Comparison of ENCODE assay signal across 11 cellular contexts in the genomic region with DNA sequence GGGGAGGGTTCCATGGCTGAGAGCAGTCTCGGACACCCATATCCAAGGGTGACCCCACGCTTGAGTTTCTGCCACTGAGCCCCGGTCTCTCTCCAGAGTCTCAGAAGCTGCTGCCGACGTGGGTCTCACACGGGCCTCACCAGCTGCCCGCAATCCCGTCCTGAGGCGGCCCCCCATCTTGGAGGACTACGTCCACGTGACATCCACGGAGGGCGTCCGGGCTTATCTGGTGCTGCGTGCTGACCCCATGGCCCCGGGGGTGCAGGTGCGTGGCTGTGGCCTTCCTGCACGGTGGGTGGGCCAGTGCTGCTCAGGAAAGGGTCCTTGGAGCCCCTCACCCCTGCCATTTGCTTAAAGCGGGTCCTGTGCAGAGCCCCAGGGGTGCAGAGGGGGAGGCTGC. TPM values are rescaled to one million over a fixed set of nuclear protein-coding genes. Genes with fewer than 3 reads are reported as not detected.
DNase-seq lines count a peak whose midpoint lies in the region; ATAC-seq and TF ChIP-seq lines count a peak whose summit lies in the region.
"Had no signal": no experiment of that assay in that cellular context is flagged by ENCODE, and none has a peak within 500 bp of the region (broad histone marks: within the 10 kb centered on the region; RNA-seq: fewer than 3 reads in every experiment).

No MANE protein-coding gene starts in this region.

- H3K36me3 ChIP-seq in SK-N-MC (ENCODE audit: insufficient read depth, low read length) (peaks cover 14% of the 10 kb centered on the region; the same call in 1 of the 2 replicates), skeletal muscle tissue (ENCODE audit: control insufficient read depth in 3 of 3, insufficient read depth in 3 of 3, low read length in 3 of 3) (peaks cover 5 to 14% (median 6%) of the 10 kb centered on the region in 3 donors)

- no peak for ATAC-seq in activated CD4-positive, alpha-beta T cell treated with anti-CD3 and anti-CD28 coated beads for 36 hours

- H3K36me3 Mint-ChIP-seq in activated CD4-positive, alpha-beta T cell treated with anti-CD3 and anti-CD28 coated beads for 36 hours (ENCODE audit: low read depth): peaks cover 16% of the 10 kb centered on the region

- no peaks in the 10 kb centered on the region for H3K9me3 Mint-ChIP-seq in activated CD4-positive, alpha-beta T cell treated with anti-CD3 and anti-CD28 coated beads for 36 hours (ENCODE audit: low read depth)

- H3K9ac ChIP-seq in SK-N-MC (ENCODE audit: insufficient read length) (peak overlapping the region; percentile 90), skeletal muscle tissue (ENCODE audit: low read depth in 1 of 3, low read length in 3 of 3) (peak overlapping the region in 2 of 3 donors; percentile 57 to 74)

- DNase-seq in activated CD4-positive, alpha-beta T cell treated with anti-CD3 and anti-CD28 coated beads for 36 hours: no peak
- no peak for DNase-seq in activated CD4-positive, alpha-beta T cell treated with anti-CD3 and anti-CD28 coated beads for 1 hour
- DNase-seq in SK-N-MC (ENCODE audit: low read depth, low spot score) (no peak), fibroblast of mammary gland (ENCODE audit: low read depth) (no peak), NCI-H1105 (lab: John Stamatoyannopoulos, UW) (no peak), iPS-NIHi11 (ENCODE audit: low spot score) (no peak), HCEC 1CT (no peak)
- DNase-seq: ACHN, KBM-7 had no signal

- POLR2A ChIA-PET in activated CD4-positive, alpha-beta T cell treated with anti-CD3 and anti-CD28 coated beads for 36 hours (lab: Charles Lee): no interaction called here

- H3K4me1 ChIP-seq in skeletal muscle tissue (ENCODE audit: control insufficient read depth in 3 of 3, insufficient read depth in 3 of 3, low read length in 3 of 3): peaks cover 11 to 24% (median 15%) of the 10 kb centered on the region in 3 donors

- no peaks in the 10 kb centered on the region for H3K27me3 Mint-ChIP-seq in activated CD4-positive, alpha-beta T cell treated with anti-CD3 and anti-CD28 coated beads for 36 hours

- peaks cover 13% of the 10 kb centered on the region for H3K4me1 Mint-ChIP-seq in activated CD4-positive, alpha-beta T cell treated with anti-CD3 and anti-CD28 coated beads for 36 hours

- H3K4me3 ChIP-seq in SK-N-MC (peak overlapping the region; percentile 94), fibroblast of mammary gland (ENCODE audit: control insufficient read depth, low read depth, low read length) (peak overlapping the region; percentile 71), skeletal muscle tissue (ENCODE audit: low read length in 3 of 3) (peak overlapping the region in 1 of 3 donors; percentile 78)

- no peak overlapping the region for H3K27ac Mint-ChIP-seq in activated CD4-positive, alpha-beta T cell treated with anti-CD3 and anti-CD28 coated beads for 36 hours

- intact Hi-C loops in activated CD4-positive, alpha-beta T cell treated with anti-CD3 and anti-CD28 coated beads for 36 hours (cut with DNase I, micrococcal nuclease): loop anchor here in 1 of 2 experiments (2.0 to 5.0 kb wide), 2 partner anchors 69 to 92 kb away; a partner anchor contains a TSS

- H3K27ac ChIP-seq in SK-N-MC: no peak overlapping the region
- no peak overlapping the region for H3K27ac ChIP-seq in skeletal muscle tissue (ENCODE audit: low read depth, low read length)

- no peak for TF ChIP-seq CTCF in fibroblast of mammary gland (conservative IDR thresholded peaks at IDR 0.05; ENCODE audit: control insufficient read depth, insufficient read depth, low read depth, low read length)

- peaks cover 0 to under 1% (median 0%) of the 10 kb centered on the region in 3 donors for H3K27me3 ChIP-seq in skeletal muscle tissue (ENCODE audit: control insufficient read depth in 3 of 3, insufficient read depth in 3 of 3, low read length in 3 of 3)
- H3K27me3 ChIP-seq: tibial nerve had no signal

- H3K9me3 ChIP-seq in SK-N-MC (ENCODE audit: low read depth, low read length): no peaks in the 10 kb centered on the region
- no peaks in the 10 kb centered on the region for H3K9me3 ChIP-seq in skeletal muscle tissue (ENCODE audit: control insufficient read depth in 3 of 3, low read length in 3 of 3)
- H3K9me3 ChIP-seq: tibial nerve had no signal

- CTCF ChIA-PET in activated CD4-positive, alpha-beta T cell treated with anti-CD3 and anti-CD28 coated beads for 36 hours (lab: Charles Lee): interaction anchor here (1.4 to 1.5 kb wide), 2 partner anchors 11 to 77 kb away, joined by 5 to 8 read pairs; a partner anchor contains a TSS

- H3K4me3 Mint-ChIP-seq in activated CD4-positive, alpha-beta T cell treated with anti-CD3 and anti-CD28 coated beads for 36 hours: peak overlapping the region; percentile 88

RNA-seq across cellular contexts. Expression of a gene that starts 1.0 kb away (rescaled TPM):
- total RNA-seq in activated CD4-positive, alpha-beta T cell treated with anti-CD3 and anti-CD28 coated beads for 36 hours: 100 to 1,000 TPM in 1 of 2 experiments, 10 to 100 TPM in 1; 82.2 to 105 TPM
- total RNA-seq in skeletal muscle tissue: 4.2 TPM

RNA-seq across cellular contexts. Expression of a gene that starts 1.3 kb away (rescaled TPM):
- 10 to 100 TPM; 16.3 to 17.5 TPM for total RNA-seq in activated CD4-positive, alpha-beta T cell treated with anti-CD3 and anti-CD28 coated beads for 36 hours
- 8.9 TPM for total RNA-seq in skeletal muscle tissue

RNA-seq across cellular contexts. Expression of a gene that starts 11.1 kb away (rescaled TPM):
- total RNA-seq in activated CD4-positive, alpha-beta T cell treated with anti-CD3 and anti-CD28 coated beads for 36 hours: not detected
- not detected for total RNA-seq in skeletal muscle tissue
- total RNA-seq: tibial nerve had no signal

RNA-seq across cellular contexts. Expression of a gene that starts 28.9 kb away (rescaled TPM):
- not detected for total RNA-seq in activated CD4-positive, alpha-beta T cell treated with anti-CD3 and anti-CD28 coated beads for 36 hours
- total RNA-seq in skeletal muscle tissue: 1.0 TPM

RNA-seq across cellular contexts. Expression of a gene that starts 48.7 kb away (rescaled TPM):
- total RNA-seq in activated CD4-positive, alpha-beta T cell treated with anti-CD3 and anti-CD28 coated beads for 36 hours: 10 to 100 TPM; 28.3 to 31.9 TPM
- total RNA-seq in skeletal muscle tissue: 43.3 TPM

Comparison
In these comparisons a context has a peak if more than half of its experiments do, and no peak if none do; other contexts are left out.
1. RNA of a gene that starts 1.0 kb away (total RNA-seq): 82.2 to 105 TPM in activated CD4-positive, alpha-beta T cell treated with anti-CD3 and anti-CD28 coated beads for 36 hours; 4.2 TPM in skeletal muscle tissue (single experiment); every median in the first group is over 10 times any median in the second.